Comparison of ENCODE assay signal across 33 cellular contexts in genomic region chr5:28369418-28369817, GRCh38.
"Had no signal": no experiment of that assay in that cellular context is flagged by ENCODE, and none has a peak within 500 bp of the region (broad histone marks: within the 10 kb centered on the region; RNA-seq: fewer than 3 reads in every experiment).

No MANE protein-coding gene starts in this region.

- H3K4me1 Mint-ChIP-seq: activated CD4-positive, alpha-beta T cell treated with anti-CD3 and anti-CD28 coated beads for 36 hours; endodermal cell; naive B cell; nephron progenitor cell; stimulated activated effector memory CD8-positive, alpha-beta T cell treated with anti-CD3 and anti-CD28 coated beads, Interleukin-12 subunit alpha, Interleukin-12 subunit beta, amount 100 ng/mL, for 72 hours; T-cell had no signal

- ATAC-seq: activated CD4-positive, alpha-beta T cell treated with anti-CD3 and anti-CD28 coated beads for 36 hours; activated T-cell treated with anti-CD3 and anti-CD28 coated beads, Interleukin-2, amount 50 U/mL, for 72 hours; body of pancreas; left cardiac atrium; left ventricle myocardium superior; pancreas; sciatic nerve; stimulated activated effector memory CD8-positive, alpha-beta T cell treated with anti-CD3 and anti-CD28 coated beads, Interleukin-12 subunit alpha, Interleukin-12 subunit beta, amount 100 ng/mL, for 72 hours; T-cell had no signal

- H3K4me3 ChIP-seq: body of pancreas, esophagus squamous epithelium, pancreas, prostate gland, skin epidermis, thoracic aorta had no signal

- H3K4me1 ChIP-seq: body of pancreas, esophagus squamous epithelium, pancreas, prostate gland had no signal

- H3K9me3 ChIP-seq: body of pancreas, esophagus squamous epithelium, neutrophil, pancreas, prostate gland, thoracic aorta had no signal

- DNase-seq: activated CD4-positive, alpha-beta T cell treated with anti-CD3 and anti-CD28 coated beads for 36 hours; activated CD4-positive, CD25-positive, alpha-beta regulatory T cell; activated naive CD4-positive, alpha-beta T cell treated with Interleukin-2 at 50 U/mL for 16 hours; activated T-cell treated with anti-CD3 and anti-CD28 coated beads for 4 hours; activated T-cell treated with anti-CD3 and anti-CD28 coated beads, Interleukin-2, amount 50 U/mL, for 72 hours; anterior cingulate cortex; body of pancreas; caudate nucleus; cortex of kidney; endodermal cell; esophagus squamous epithelium; foreskin melanocyte; left cardiac atrium; left ventricle myocardium superior; naive B cell; nephron progenitor cell; pancreas; retina; stimulated activated CD4-positive, alpha-beta T cell treated with anti-CD3 and anti-CD28 coated beads, Interleukin-12 subunit alpha, Interleukin-12 subunit beta, amount 100 ng/mL, for 4 hours; stimulated activated CD4-positive, alpha-beta T cell treated with anti-CD3 and anti-CD28 coated beads, Interleukin-4, amount 100 ng/mL, for 24 hours; T-cell; trophoblast cell had no signal

- H3K27me3 ChIP-seq: body of pancreas, esophagus squamous epithelium, neutrophil, pancreas had no signal

- H3K4me3 Mint-ChIP-seq: activated CD4-positive, alpha-beta T cell treated with anti-CD3 and anti-CD28 coated beads for 36 hours; activated naive CD8-positive, alpha-beta T cell; activated T-cell treated with anti-CD3 and anti-CD28 coated beads, Interleukin-2, amount 50 U/mL, for 72 hours; endodermal cell; mesothelial cell of epicardium; naive B cell; nephron progenitor cell; stimulated activated effector memory CD8-positive, alpha-beta T cell treated with anti-CD3 and anti-CD28 coated beads, Interleukin-12 subunit alpha, Interleukin-12 subunit beta, amount 100 ng/mL, for 72 hours; stimulated activated naive CD8-positive, alpha-beta T cell treated with anti-CD3 and anti-CD28 coated beads, Interleukin-15, Interleukin-2, amounts not matched to agents 100 ng/mL and 50 ng/mL, for 24 hours; T-cell; T-helper 2 cell treated with Interferon-gamma antibody and Interleukin-4, amounts not matched to agents 5 μg/mL and 100 μg/mL, for 36 hours had no signal

- H3K36me3 Mint-ChIP-seq: activated naive CD8-positive, alpha-beta T cell; naive B cell; stimulated activated effector memory CD8-positive, alpha-beta T cell treated with anti-CD3 and anti-CD28 coated beads, Interleukin-12 subunit alpha, Interleukin-12 subunit beta, amount 100 ng/mL, for 72 hours; T-cell had no signal

- H3K27me3 Mint-ChIP-seq: activated CD4-positive, alpha-beta T cell treated with anti-CD3 and anti-CD28 coated beads for 36 hours; activated naive CD8-positive, alpha-beta T cell; naive B cell; stimulated activated naive CD8-positive, alpha-beta T cell treated with anti-CD3 and anti-CD28 coated beads, Interleukin-15, Interleukin-2, amounts not matched to agents 100 ng/mL and 50 ng/mL, for 24 hours; T-cell had no signal

- H3K27ac ChIP-seq: body of pancreas, epithelial cell of prostate, esophagus squamous epithelium, neutrophil, pancreas, prostate gland, skin epidermis, thoracic aorta had no signal

- H3K27ac Mint-ChIP-seq: activated CD4-positive, alpha-beta T cell treated with anti-CD3 and anti-CD28 coated beads for 36 hours; activated naive CD8-positive, alpha-beta T cell; activated T-cell treated with anti-CD3 and anti-CD28 coated beads, Interleukin-2, amount 50 U/mL, for 72 hours; endodermal cell; mesothelial cell of epicardium; naive B cell; nephron progenitor cell; stimulated activated effector memory CD8-positive, alpha-beta T cell treated with anti-CD3 and anti-CD28 coated beads, Interleukin-12 subunit alpha, Interleukin-12 subunit beta, amount 100 ng/mL, for 72 hours; stimulated activated naive CD8-positive, alpha-beta T cell treated with anti-CD3 and anti-CD28 coated beads, Interleukin-15, Interleukin-2, amounts not matched to agents 100 ng/mL and 50 ng/mL, for 24 hours; T-cell; T-helper 2 cell treated with Interferon-gamma antibody and Interleukin-4, amounts not matched to agents 5 μg/mL and 100 μg/mL, for 36 hours had no signal

- H3K36me3 ChIP-seq: esophagus squamous epithelium, neutrophil, pancreas, prostate gland, thoracic aorta had no signal

- H3K9me3 Mint-ChIP-seq: nephron progenitor cell had no signal
